ENCODE assay signal across 20 cellular contexts in the genomic region with DNA sequence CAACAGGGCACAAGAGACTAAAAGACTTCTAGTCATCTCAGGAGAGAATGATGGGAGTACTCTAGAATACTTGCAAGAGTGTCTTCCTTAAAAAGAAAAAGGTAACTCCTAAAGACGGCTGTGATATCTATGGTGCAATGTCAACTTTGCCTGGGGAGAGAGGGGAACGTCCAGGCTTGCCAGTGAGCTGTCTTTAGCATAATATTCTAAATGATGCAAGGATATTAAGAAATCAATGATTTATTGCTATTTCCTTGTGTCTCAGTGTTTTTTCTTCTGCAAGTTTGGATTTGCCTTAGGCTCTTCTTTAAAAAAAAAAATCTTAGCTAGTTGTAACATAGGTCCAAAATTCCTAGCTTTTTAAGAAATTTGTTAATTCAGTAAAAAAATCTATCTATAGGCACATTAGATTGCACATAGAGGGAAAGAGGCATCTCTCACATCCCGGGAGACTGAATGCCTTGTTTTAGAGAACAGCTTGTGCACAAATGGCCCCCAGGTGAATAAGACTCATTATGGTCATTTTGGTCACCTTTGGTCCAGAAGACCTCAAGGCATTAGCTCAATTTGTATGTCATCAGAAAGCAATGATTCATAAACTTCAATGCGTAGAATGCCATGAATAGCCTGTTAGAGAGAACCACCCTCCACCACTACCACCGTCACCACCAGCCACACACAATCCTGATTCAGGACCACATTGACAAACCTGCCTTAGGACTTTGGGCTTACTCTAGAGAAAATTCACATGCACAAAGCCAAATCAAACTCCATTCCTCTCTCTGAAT.
"Had no signal": no experiment of that assay in that cellular context is flagged by ENCODE, and none has a peak within 500 bp of the region (broad histone marks: within the 10 kb centered on the region; RNA-seq: fewer than 3 reads in every experiment).

No MANE protein-coding gene starts in this region.

- H3K27ac Mint-ChIP-seq: activated CD4-positive, alpha-beta memory T cell treated with anti-CD3 and anti-CD28 coated beads, Interleukin-2, amount 10 ng/mL, durations not matched to agents 7 days and 5 days; activated naive CD4-positive, alpha-beta T cell treated with anti-CD3 and anti-CD28 coated beads, Interleukin-2, amount 50 U/mL, for 72 hours; immature natural killer cell; mesothelial cell of epicardium; stimulated activated memory B cell treated with anti-CD40 and anti-IgM and Interleukin-4, amounts not matched to agents 10 μg/mL and 1 μg/mL and 100 μg/mL, for 72 hours; T-helper 17 cell had no signal

- ATAC-seq: activated naive CD4-positive, alpha-beta T cell treated with anti-CD3 and anti-CD28 coated beads, Interleukin-2, amount 50 U/mL, for 72 hours; left cardiac atrium; lower lobe of right lung; sciatic nerve; stimulated activated memory B cell treated with anti-CD40 and anti-IgM and Interleukin-4, amounts not matched to agents 10 μg/mL and 1 μg/mL and 100 μg/mL, for 72 hours; T-helper 17 cell had no signal

- H3K4me1 ChIP-seq: lower lobe of right lung, thyroid gland, uterus had no signal

- H3K27me3 ChIP-seq: thyroid gland, uterus had no signal

- H3K9me3 Mint-ChIP-seq: activated CD4-positive, alpha-beta memory T cell treated with anti-CD3 and anti-CD28 coated beads, Interleukin-2, amount 10 ng/mL, durations not matched to agents 7 days and 5 days; activated naive CD4-positive, alpha-beta T cell treated with anti-CD3 and anti-CD28 coated beads, Interleukin-2, amount 50 U/mL, for 72 hours; immature natural killer cell; mesothelial cell of epicardium; neural crest cell; stimulated activated memory B cell treated with anti-CD40 and anti-IgM and Interleukin-4, amounts not matched to agents 10 μg/mL and 1 μg/mL and 100 μg/mL, for 72 hours had no signal

- H3K27ac ChIP-seq: coronary artery, lower lobe of right lung, thyroid gland, uterus had no signal

- H3K4me1 Mint-ChIP-seq: activated CD4-positive, alpha-beta memory T cell treated with anti-CD3 and anti-CD28 coated beads, Interleukin-2, amount 10 ng/mL, durations not matched to agents 7 days and 5 days; immature natural killer cell; stimulated activated memory B cell treated with anti-CD40 and anti-IgM and Interleukin-4, amounts not matched to agents 10 μg/mL and 1 μg/mL and 100 μg/mL, for 72 hours; T-helper 17 cell had no signal

- H3K27me3 Mint-ChIP-seq: stimulated activated memory B cell treated with anti-CD40 and anti-IgM and Interleukin-4, amounts not matched to agents 10 μg/mL and 1 μg/mL and 100 μg/mL, for 72 hours had no signal

- H3K36me3 ChIP-seq: lower lobe of right lung, thyroid gland, uterus had no signal

- H3K4me3 ChIP-seq: coronary artery, lower lobe of right lung, thyroid gland, uterus had no signal

- H3K36me3 Mint-ChIP-seq: activated naive CD4-positive, alpha-beta T cell treated with anti-CD3 and anti-CD28 coated beads, Interleukin-2, amount 50 U/mL, for 72 hours; immature natural killer cell; mesothelial cell of epicardium; stimulated activated memory B cell treated with anti-CD40 and anti-IgM and Interleukin-4, amounts not matched to agents 10 μg/mL and 1 μg/mL and 100 μg/mL, for 72 hours had no signal

- H3K9me3 ChIP-seq: lower lobe of right lung, thyroid gland, uterus had no signal

- H3K4me3 Mint-ChIP-seq: activated CD4-positive, alpha-beta memory T cell treated with anti-CD3 and anti-CD28 coated beads, Interleukin-2, amount 10 ng/mL, durations not matched to agents 7 days and 5 days; immature natural killer cell; mesothelial cell of epicardium; neural crest cell; stimulated activated memory B cell treated with anti-CD40 and anti-IgM and Interleukin-4, amounts not matched to agents 10 μg/mL and 1 μg/mL and 100 μg/mL, for 72 hours; T-helper 17 cell had no signal

- DNase-seq: activated CD4-positive, alpha-beta memory T cell treated with anti-CD3 and anti-CD28 coated beads, Interleukin-2, amount 10 ng/mL, durations not matched to agents 7 days and 5 days; activated CD4-positive, alpha-beta T cell treated with anti-CD3 and anti-CD28 coated beads for 4 hours; activated effector memory CD4-positive, alpha-beta T cell treated with anti-CD3 and anti-CD28 coated beads, Interleukin-2, amount 50 U/mL, for 16 hours; activated T-cell treated with anti-CD3 and anti-CD28 coated beads, Interleukin-2, amount 50 U/mL, for 48 hours; amniotic stem cell; central memory CD4-positive, alpha-beta T cell; foreskin melanocyte; immature natural killer cell; left cardiac atrium; lower lobe of right lung; stimulated activated CD4-positive, alpha-beta T cell treated with anti-CD3 and anti-CD28 coated beads, Interleukin-12 subunit alpha, Interleukin-12 subunit beta, amount 100 ng/mL, for 4 hours; T-helper 17 cell; thyroid gland; uterus had no signal
